Comparison of ENCODE assay signal across 13 cellular contexts in genomic region chr14:51293149-51293925, GRCh38. TPM values are rescaled to one million over a fixed set of nuclear protein-coding genes. Genes with fewer than 3 reads are reported as not detected.
A peak's percentile ranks its signal among the peaks of the same experiment; 100 is the strongest.
DNase-seq lines count a peak whose midpoint lies in the region; ATAC-seq and TF ChIP-seq lines count a peak whose summit lies in the region.
"Had no signal": no experiment of that assay in that cellular context is flagged by ENCODE, and none has a peak within 500 bp of the region (broad histone marks: within the 10 kb centered on the region; RNA-seq: fewer than 3 reads in every experiment).

No MANE protein-coding gene starts in this region.

- H3K27me3 ChIP-seq in GM23248 (replicated peaks; ENCODE audit: insufficient read depth): no peaks in the 10 kb centered on the region
- no peaks in the 10 kb centered on the region for H3K27me3 ChIP-seq in layer of hippocampus (ENCODE audit: control insufficient read depth, insufficient read depth, low read length)
- H3K27me3 ChIP-seq in spleen (replicated peaks in 1 of 7): no peaks in the 10 kb centered on the region

- TF ChIP-seq POLR2A in spleen (IDR thresholded peaks at IDR 0.05): no peak

- no peak overlapping the region for H3K4me3 Mint-ChIP-seq in chondrocyte (ENCODE audit: unreplicated experiment)
- H3K4me3 Mint-ChIP-seq in T-helper 2 cell treated with Interferon-gamma antibody and Interleukin-4, amounts not matched to agents 5 μg/mL and 100 μg/mL, for 36 hours: no peak overlapping the region
- H3K4me3 Mint-ChIP-seq in stimulated activated naive CD8-positive, alpha-beta T cell treated with anti-CD3 and anti-CD28 coated beads, Interleukin-15, amount 100 ng/mL, for 72 hours: no peak overlapping the region
- H3K4me3 Mint-ChIP-seq: CD8-positive, alpha-beta T cell had no signal

- intact Hi-C loops in spleen (cut with DNase I; ENCODE audit: low total_unique reads): no loop called here

- H3K27ac ChIP-seq in GM23248 (peak overlapping the region; percentile 69), layer of hippocampus (ENCODE audit: low read depth, low read length) (peak overlapping the region; percentile 11), spleen (peak overlapping the region in 7 of 8 donors; percentile 37 to 65 (median 60))
- H3K27ac ChIP-seq: KMS-11 had no signal

- peaks cover 27% of the 10 kb centered on the region for H3K4me1 ChIP-seq in GM23248 (ENCODE audit: insufficient read depth)
- peaks cover 0 to 15% (median 4%) of the 10 kb centered on the region in 6 donors for H3K4me1 ChIP-seq in spleen

- H3K9me3 Mint-ChIP-seq in chondrocyte (ENCODE audit: low read depth): no peaks in the 10 kb centered on the region
- H3K9me3 Mint-ChIP-seq in T-helper 2 cell treated with Interferon-gamma antibody and Interleukin-4, amounts not matched to agents 5 μg/mL and 100 μg/mL, for 36 hours: no peaks in the 10 kb centered on the region
- H3K9me3 Mint-ChIP-seq in stimulated activated naive CD8-positive, alpha-beta T cell treated with anti-CD3 and anti-CD28 coated beads, Interleukin-15, amount 100 ng/mL, for 72 hours: no peaks in the 10 kb centered on the region
- H3K9me3 Mint-ChIP-seq: CD8-positive, alpha-beta T cell had no signal

- H3K4me3 ChIP-seq in GM23248 (no peak overlapping the region), spleen (no peak overlapping the region)

- peak overlapping the region; percentile 81 for H2AFZ ChIP-seq in GM23248

- peaks cover 32% of the 10 kb centered on the region for H3K4me1 Mint-ChIP-seq in chondrocyte (ENCODE audit: low read depth)
- H3K4me1 Mint-ChIP-seq in T-helper 2 cell treated with Interferon-gamma antibody and Interleukin-4, amounts not matched to agents 5 μg/mL and 100 μg/mL, for 36 hours (ENCODE audit: low read depth): peaks cover 2% of the 10 kb centered on the region
- peaks cover 3% of the 10 kb centered on the region for H3K4me1 Mint-ChIP-seq in stimulated activated naive CD8-positive, alpha-beta T cell treated with anti-CD3 and anti-CD28 coated beads, Interleukin-15, amount 100 ng/mL, for 72 hours

- H3K9ac ChIP-seq in GM23248: peak overlapping the region; percentile 59
- H3K9ac ChIP-seq: KMS-11 had no signal

- H3K9me3 ChIP-seq in GM23248 (ENCODE audit: low read depth) (no peaks in the 10 kb centered on the region), spleen (no peaks in the 10 kb centered on the region)

- H3K79me2 ChIP-seq in GM23248 (ENCODE audit: insufficient read depth): no peaks in the 10 kb centered on the region

- ATAC-seq in stimulated activated naive CD8-positive, alpha-beta T cell treated with anti-CD3 and anti-CD28 coated beads, Interleukin-15, amount 100 ng/mL, for 72 hours: no peak
- ATAC-seq: CD8-positive, alpha-beta T cell had no signal

- TF ChIP-seq CTCF in chondrocyte (IDR thresholded peaks at IDR 0.05) (no peak), spleen (IDR thresholded peaks at IDR 0.05 in 8 of 11, conservative IDR thresholded peaks at IDR 0.05 in 3 of 11) (no peak)

- WGBS in GM23248 (ENCODE audit: low coverage in 1 of 2, low lambda C conversion rate in 2 of 2, missing lambda C conversion rate in 2 of 2), 2 experiments: 20 to 23% methylated on average over 7 of the region's 7 CpGs
- 50 to 76% (median 68%) methylated on average over 7 of the region's 7 CpGs for WGBS in spleen, 5 donors

- H3K27me3 Mint-ChIP-seq in chondrocyte (ENCODE audit: low read depth): no peaks in the 10 kb centered on the region
- no peaks in the 10 kb centered on the region for H3K27me3 Mint-ChIP-seq in T-helper 2 cell treated with Interferon-gamma antibody and Interleukin-4, amounts not matched to agents 5 μg/mL and 100 μg/mL, for 36 hours (ENCODE audit: low read depth)
- H3K27me3 Mint-ChIP-seq in stimulated activated naive CD8-positive, alpha-beta T cell treated with anti-CD3 and anti-CD28 coated beads, Interleukin-15, amount 100 ng/mL, for 72 hours: no peaks in the 10 kb centered on the region

- DNase-seq in GM23248 (peak; percentile 67), chondrocyte (ENCODE audit: low spot score) (no peak), spleen (no peak), NCI-H2107 treated with DMSO at 0.1 percent for 48 hours (lab: John Stamatoyannopoulos, UW; ENCODE audit: unreplicated experiment) (no peak)
- no peak for DNase-seq in T-helper 2 cell treated with Interferon-gamma antibody and Interleukin-4, amounts not matched to agents 5 μg/mL and 100 μg/mL, for 36 hours (ENCODE audit: low spot score)
- DNase-seq in stimulated activated naive CD8-positive, alpha-beta T cell treated with anti-CD3 and anti-CD28 coated beads, Interleukin-15, amount 100 ng/mL, for 72 hours: no peak
- DNase-seq in activated naive CD4-positive, alpha-beta T cell treated with Interleukin-2 at 50 U/mL for 16 hours: no peak
- DNase-seq: CD8-positive, alpha-beta T cell; NCI-H2171; OCI-M1; T1000 had no signal

- H4K20me1 ChIP-seq in GM23248 (ENCODE audit: insufficient read depth): no peaks in the 10 kb centered on the region

- peak overlapping the region; percentile 31 for H3K4me2 ChIP-seq in GM23248 (ENCODE audit: unreplicated experiment)
- H3K4me2 ChIP-seq: KMS-11 had no signal

- H3K9me2 ChIP-seq in GM23248 (ENCODE audit: insufficient read depth): no peaks in the 10 kb centered on the region

- H3F3A ChIP-seq in GM23248 (ENCODE audit: insufficient read depth): peaks cover 21% of the 10 kb centered on the region

- peak overlapping the region; percentile 78 for H3K27ac Mint-ChIP-seq in chondrocyte (ENCODE audit: unreplicated experiment)
- no peak overlapping the region for H3K27ac Mint-ChIP-seq in T-helper 2 cell treated with Interferon-gamma antibody and Interleukin-4, amounts not matched to agents 5 μg/mL and 100 μg/mL, for 36 hours
- H3K27ac Mint-ChIP-seq in stimulated activated naive CD8-positive, alpha-beta T cell treated with anti-CD3 and anti-CD28 coated beads, Interleukin-15, amount 100 ng/mL, for 72 hours: no peak overlapping the region
- H3K27ac Mint-ChIP-seq: CD8-positive, alpha-beta T cell had no signal

- no peaks in the 10 kb centered on the region for H3K36me3 Mint-ChIP-seq in chondrocyte (ENCODE audit: low read depth)
- H3K36me3 Mint-ChIP-seq in T-helper 2 cell treated with Interferon-gamma antibody and Interleukin-4, amounts not matched to agents 5 μg/mL and 100 μg/mL, for 36 hours (ENCODE audit: low read depth): no peaks in the 10 kb centered on the region
- H3K36me3 Mint-ChIP-seq: CD8-positive, alpha-beta T cell had no signal

- in situ Hi-C loops in GM23248 (cut with MboI): no loop called here

- H3K36me3 ChIP-seq in GM23248 (ENCODE audit: low read depth) (no peaks in the 10 kb centered on the region), spleen (no peaks in the 10 kb centered on the region)

RNA-seq across cellular contexts. Expression of gene TMX1, which starts 53.3 kb away (rescaled TPM):
- 54.8 and 55.8 TPM in 2 replicates for total RNA-seq in GM23248 (2014; rRNA removed; shearing (Covaris generic))
- polyA plus RNA-seq in GM23248 (2016; fragmentation: Nextera tagmentation; extraction: Ambion mirVana) (67.9 and 74.1 TPM in 2 replicates), spleen (1 to 10 TPM; 6.1 to 9.8 (median 9.6) TPM)
- total RNA-seq in chondrocyte (34.1 to 39.7 TPM (median 35.4 TPM) in 3 replicates), spleen (10 to 100 TPM; 33.7 to 41.3 (median 39.0) TPM)

Comparison
In these comparisons a context has a peak if more than half of its experiments do, and no peak if none do; other contexts are left out.
1. H3K27ac ChIP-seq: peak in every context shown above with its lines; median percentile 69 in GM23248; 60 in spleen; 11 in layer of hippocampus.